Comparison of ENCODE assay signal across 8 cellular contexts in the genomic region with DNA sequence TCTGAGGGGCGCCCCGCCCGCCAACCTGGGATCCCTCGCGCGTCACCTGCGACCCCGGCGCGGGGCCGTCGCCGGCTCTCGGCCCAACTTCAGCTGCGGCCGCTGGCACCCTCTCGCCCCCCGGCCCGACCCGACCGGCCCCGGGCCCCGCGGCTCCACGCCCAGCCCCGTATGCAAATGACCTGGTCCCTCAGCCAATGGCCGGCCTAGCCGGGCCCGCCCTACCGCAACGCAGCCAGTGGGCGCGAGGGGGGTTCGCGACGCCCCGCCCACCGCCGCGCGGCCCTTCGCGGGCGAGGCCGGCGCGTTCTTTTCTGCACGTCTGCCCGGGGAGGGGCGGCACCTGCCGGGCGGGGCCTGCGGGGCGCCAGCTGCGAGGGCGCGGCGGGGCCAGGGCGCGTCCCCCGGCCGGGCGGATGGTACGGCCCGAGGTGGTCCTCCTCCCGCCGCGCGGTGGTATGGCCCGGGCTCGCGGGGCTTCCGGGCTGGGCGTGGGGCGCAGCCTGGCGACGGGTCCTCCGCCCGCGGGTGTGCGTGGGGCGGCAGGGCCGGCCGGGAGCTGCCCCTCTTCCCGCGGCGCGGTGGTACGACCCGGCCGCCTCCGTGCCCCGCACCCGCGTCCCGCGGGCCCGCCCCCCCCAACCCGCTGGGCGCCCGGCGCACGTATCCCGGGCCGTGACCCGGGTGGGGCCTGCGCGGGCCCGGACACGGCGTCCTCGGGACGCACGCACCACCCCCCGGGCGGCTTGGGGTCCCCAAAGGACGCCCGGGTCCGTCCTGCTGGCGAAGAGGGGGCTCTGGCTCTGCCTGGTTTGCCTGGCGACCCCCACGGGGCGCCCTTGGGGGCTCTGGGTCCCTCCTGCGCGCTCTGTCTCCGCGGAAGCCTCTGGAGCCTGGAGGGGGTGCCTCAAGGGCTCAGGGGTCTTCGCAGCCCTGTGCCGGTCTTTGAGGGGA. TPM values are rescaled to one million over a fixed set of nuclear protein-coding genes. Genes with fewer than 3 reads are reported as not detected.
A peak's percentile ranks its signal among the peaks of the same experiment; 100 is the strongest.
DNase-seq lines count a peak whose midpoint lies in the region; ATAC-seq and TF ChIP-seq lines count a peak whose summit lies in the region.

No MANE protein-coding gene starts in this region.

- H3K9me3 ChIP-seq in MM.1S (replicated peaks; ENCODE audit: insufficient read depth, low read length) (no peaks in the 10 kb centered on the region), neuronal stem cell (replicated peaks in 1 of 2; ENCODE audit: control insufficient read depth in 2 of 2, insufficient read depth in 1 of 2, low read depth in 1 of 2, low read length in 2 of 2) (no peaks in the 10 kb centered on the region), subcutaneous abdominal adipose tissue (ENCODE audit: control insufficient read depth in 5 of 5, low read length in 5 of 5) (no peaks in the 10 kb centered on the region)

- WGBS in neuronal stem cell (ENCODE audit: extremely low coverage in 2 of 2, insufficient read length in 2 of 2, insufficient replicate concordance in 1 of 2), 2 donors, result no CpG with 5 or more reads among the region's 129 CpGs

- no peak overlapping the region for H4K8ac ChIP-seq in neuronal stem cell (ENCODE audit: low read depth, low read length)

- H3K79me1 ChIP-seq in neuronal stem cell (ENCODE audit: low read depth, low read length), result peaks cover 5% of the 10 kb centered on the region

- H2BK120ac ChIP-seq in neuronal stem cell (ENCODE audit: low read depth, low read length), result no peak overlapping the region

- ATAC-seq in foreskin keratinocyte, result peak; percentile 88

- H2BK12ac ChIP-seq in neuronal stem cell (ENCODE audit: low read length), result no peak overlapping the region

- no peaks in the 10 kb centered on the region for H3K9me2 ChIP-seq in MM.1S (replicated peaks; ENCODE audit: insufficient read depth, low read length)

- peak overlapping the region; percentile 65 for H3K23ac ChIP-seq in neuronal stem cell (ENCODE audit: low read depth, low read length, poor library complexity)

- H3K27me3 ChIP-seq in MM.1S (replicated peaks; ENCODE audit: insufficient read depth, low read length) (peaks cover 9% of the 10 kb centered on the region), foreskin keratinocyte (no peaks in the 10 kb centered on the region), neuronal stem cell (ENCODE audit: control insufficient read depth in 3 of 3, insufficient read depth in 3 of 3, low read depth in 1 of 3, low read length in 3 of 3) (peaks cover 0 to 14% (median 0%) of the 10 kb centered on the region in 3 experiments), subcutaneous abdominal adipose tissue (ENCODE audit: control insufficient read depth in 5 of 5, insufficient read depth in 4 of 5, low read length in 5 of 5) (peaks cover 0 to 4% (median 0%) of the 10 kb centered on the region in 5 donors)

- H3K18ac ChIP-seq in neuronal stem cell (ENCODE audit: low read length), result peak overlapping the region; percentile 94

- TF ChIP-seq CTCF in MM.1S (IDR thresholded peaks at IDR 0.05; ENCODE audit: low read length) (no peak), foreskin keratinocyte (conservative IDR thresholded peaks at IDR 0.05) (no peak)

- H3K27ac ChIP-seq in MM.1S (ENCODE audit: low read length) (no peak overlapping the region), foreskin keratinocyte (peak overlapping the region; percentile 78), neuronal stem cell (replicated peaks; ENCODE audit: low read length) (peak overlapping the region; percentile 22), subcutaneous abdominal adipose tissue (ENCODE audit: low read depth, low read length) (no peak overlapping the region)

- peaks cover 10% of the 10 kb centered on the region; the same call in 1 of the 2 replicates for H3F3A ChIP-seq in MM.1S (ENCODE audit: insufficient read depth, low read length)

- H2AFZ ChIP-seq in MM.1S (ENCODE audit: low read length), result peak overlapping the region; percentile 57
- peak overlapping the region; percentile 97 for H2AFZ ChIP-seq in neuronal stem cell (ENCODE audit: low read length)

- H3K9ac ChIP-seq in MM.1S (ENCODE audit: low read length), result peak overlapping the region; percentile 67
- H3K9ac ChIP-seq in neuronal stem cell (ENCODE audit: low read depth, low read length, poor library complexity), result peak overlapping the region; percentile 88
- peak overlapping the region in 4 of 5 donors; percentile 52 to 81 (median 70) for H3K9ac ChIP-seq in subcutaneous abdominal adipose tissue (ENCODE audit: low read length in 5 of 5)

- H2BK5ac ChIP-seq in neuronal stem cell (ENCODE audit: low read length), result peak overlapping the region; percentile 87

- H3K4me1 ChIP-seq in MM.1S (ENCODE audit: low read length), result no peaks in the 10 kb centered on the region
- H3K4me1 ChIP-seq in foreskin keratinocyte, result no peaks in the 10 kb centered on the region
- peaks cover 25 to 27% of the 10 kb centered on the region in 2 donors for H3K4me1 ChIP-seq in neuronal stem cell (ENCODE audit: control insufficient read depth in 2 of 2, insufficient read depth in 1 of 2, low read depth in 1 of 2, low read length in 2 of 2)
- peaks cover 2 to 17% (median 15%) of the 10 kb centered on the region in 5 donors for H3K4me1 ChIP-seq in subcutaneous abdominal adipose tissue (ENCODE audit: control insufficient read depth in 5 of 5, insufficient read depth in 5 of 5, low read length in 5 of 5)

- peak overlapping the region; percentile 63 for H3K14ac ChIP-seq in neuronal stem cell (ENCODE audit: low read length)

- peaks cover 7% of the 10 kb centered on the region; the same call in 1 of the 2 replicates for H3K79me2 ChIP-seq in MM.1S (ENCODE audit: low read length)

- peak overlapping the region; percentile 90 for H2BK15ac ChIP-seq in neuronal stem cell (ENCODE audit: low read length)

- H3K4me3 ChIP-seq in MM.1S (ENCODE audit: low read length) (peak overlapping the region; percentile 72), neuronal stem cell (ENCODE audit: low read length in 2 of 2) (peak overlapping the region; percentile 63 to 91), subcutaneous abdominal adipose tissue (ENCODE audit: low read depth in 1 of 5, low read length in 5 of 5) (peak overlapping the region; percentile 53 to 70 (median 64))

- H2AK5ac ChIP-seq in neuronal stem cell (ENCODE audit: low read depth, low read length), result peak overlapping the region; percentile 100

- H4K20me1 ChIP-seq in MM.1S (ENCODE audit: insufficient read depth, low read length), result no peaks in the 10 kb centered on the region

- H3K4ac ChIP-seq in neuronal stem cell (ENCODE audit: low read length), result no peak overlapping the region

- DNase-seq in GDM1 (lab: John Stamatoyannopoulos, UW) (peak; percentile 95), HCEC 1CT (peak; percentile 92), MM.1S (peak; percentile 96), SHP77 (lab: John Stamatoyannopoulos, UW) (peak; percentile 67 to 81), activated gamma-delta T cell (lab: John Stamatoyannopoulos, UW) (peak; percentile 96), foreskin keratinocyte (peak; percentile 70 to 80), neuronal stem cell (ENCODE audit: low spot score) (peak; percentile 97)

- H4K91ac ChIP-seq in neuronal stem cell (ENCODE audit: low read depth, low read length, poor library complexity), result peak overlapping the region; percentile 72

- H3K36me3 ChIP-seq in MM.1S (replicated peaks; ENCODE audit: insufficient read depth, low read length) (no peaks in the 10 kb centered on the region), neuronal stem cell (replicated peaks in 1 of 2; ENCODE audit: control insufficient read depth in 2 of 2, insufficient read depth in 2 of 2, low read length in 2 of 2) (peaks cover 4 to 5% of the 10 kb centered on the region in 2 donors), subcutaneous abdominal adipose tissue (ENCODE audit: control insufficient read depth in 5 of 5, insufficient read depth in 5 of 5, low read length in 5 of 5) (peaks cover 0 to 3% (median 0%) of the 10 kb centered on the region in 5 donors)

- H3K4me2 ChIP-seq in MM.1S (ENCODE audit: low read depth, low read length) (peak overlapping the region; percentile 86), neuronal stem cell (ENCODE audit: insufficient read depth, low read length, poor library complexity, severe bottlenecking) (peak overlapping the region; percentile 94)

RNA-seq across cellular contexts. Expression of a gene that starts 7.7 kb away (rescaled TPM):
- 28.4 and 30.4 TPM in 2 replicates for total RNA-seq in foreskin keratinocyte
- polyA plus RNA-seq in foreskin keratinocyte, result 14.2 and 15.1 TPM in 2 replicates
- polyA plus RNA-seq in neuronal stem cell (2013, experiment 1 of 2), result 13.1 TPM
- polyA plus RNA-seq in neuronal stem cell (2013, experiment 2 of 2), result 12.9 TPM

RNA-seq across cellular contexts. Expression of a gene that starts 7.8 kb away (rescaled TPM):
- 37.3 and 44.3 TPM in 2 replicates for total RNA-seq in foreskin keratinocyte
- polyA plus RNA-seq in foreskin keratinocyte, result 51.7 and 59.1 TPM in 2 replicates
- polyA plus RNA-seq in neuronal stem cell (2013, experiment 1 of 2), result 8.9 TPM
- polyA plus RNA-seq in neuronal stem cell (2013, experiment 2 of 2), result 9.1 TPM

RNA-seq across cellular contexts. Expression of a gene that starts 8.0 kb away (rescaled TPM):
- 0.92 and 0.95 TPM in 2 replicates for total RNA-seq in foreskin keratinocyte
- polyA plus RNA-seq in foreskin keratinocyte, result 1.2 and 1.3 TPM in 2 replicates
- polyA plus RNA-seq in neuronal stem cell (2013, experiment 1 of 2), result 0.75 TPM
- polyA plus RNA-seq in neuronal stem cell (2013, experiment 2 of 2), result 0.87 TPM

RNA-seq across cellular contexts. Expression of a gene that starts 31.3 kb away (rescaled TPM):
- 0.28 and 0.48 TPM in 2 replicates for total RNA-seq in foreskin keratinocyte
- 0.30 and 0.47 TPM in 2 replicates for polyA plus RNA-seq in foreskin keratinocyte
- polyA plus RNA-seq in neuronal stem cell (2013, experiment 1 of 2), result 1.1 TPM
- 1.2 TPM for polyA plus RNA-seq in neuronal stem cell (2013, experiment 2 of 2)

RNA-seq across cellular contexts. Expression of a gene that starts 33.2 kb away (rescaled TPM):
- total RNA-seq in foreskin keratinocyte, result 167 and 199 TPM in 2 replicates
- polyA plus RNA-seq in foreskin keratinocyte, result 252 and 263 TPM in 2 replicates
- 26.4 TPM for polyA plus RNA-seq in neuronal stem cell (2013, experiment 1 of 2)
- 25.5 TPM for polyA plus RNA-seq in neuronal stem cell (2013, experiment 2 of 2)

Comparison
In these comparisons a context has a peak if more than half of its experiments do, and no peak if none do; other contexts are left out.
1. H3K27ac ChIP-seq: peak in foreskin keratinocyte (single experiment) and neuronal stem cell (single experiment); none in MM.1S (single experiment) and subcutaneous abdominal adipose tissue (single experiment).
2. Peak in every context shown above with its lines, with median percentiles within 50 percentile points of each other: DNase-seq, H3K4me3 ChIP-seq and H3K9ac ChIP-seq.